Comparison of ENCODE assay signal across 27 cellular contexts in the genomic region with DNA sequence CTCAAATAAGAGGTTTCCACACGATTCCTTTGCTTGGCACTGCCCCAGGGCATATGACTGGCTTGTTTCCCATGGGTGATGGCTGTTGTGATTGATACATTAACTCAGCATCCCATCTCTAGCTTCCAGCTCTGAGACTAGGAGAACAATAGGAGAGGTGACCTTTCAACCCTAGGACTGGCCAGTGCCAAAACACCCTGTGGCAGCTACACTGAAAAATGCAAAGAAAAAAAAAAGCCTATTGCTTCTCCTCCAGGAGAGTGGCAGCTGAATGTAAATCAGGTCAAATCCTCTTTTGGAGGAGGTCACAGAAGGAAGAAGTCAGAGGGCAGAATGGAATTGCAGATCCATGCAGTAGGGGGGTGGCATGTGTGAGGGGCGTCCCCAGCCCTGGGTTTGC.
"Had no signal": no experiment of that assay in that cellular context is flagged by ENCODE, and none has a peak within 500 bp of the region (broad histone marks: within the 10 kb centered on the region; RNA-seq: fewer than 3 reads in every experiment).

No MANE protein-coding gene starts in this region.

- H3K9me3 ChIP-seq: Peyer's patch, SJSA1, SK-N-SH had no signal

- H3K27ac ChIP-seq: cardiac muscle cell, Peyer's patch, SJSA1 had no signal

- DNase-seq: activated CD4-positive, alpha-beta T cell treated with anti-CD3 and anti-CD28 coated beads, Interleukin-2, amount 10 ng/mL, durations not matched to agents 24 days and 14 days; activated CD4-positive, alpha-beta T cell treated with anti-CD3 and anti-CD28 coated beads, Interleukin-2, amount 50 U/mL, for 4 hours; activated CD8-positive, alpha-beta T cell treated with anti-CD3 and anti-CD28 coated beads for 36 hours; activated effector memory CD4-positive, alpha-beta T cell treated with anti-CD3 and anti-CD28 coated beads, Interleukin-2, amount 50 U/mL, for 16 hours; activated naive CD4-positive, alpha-beta T cell; activated naive CD4-positive, alpha-beta T cell treated with anti-CD3 and anti-CD28 coated beads, Interleukin-2, amount 50 U/mL, for 16 hours; activated naive CD8-positive, alpha-beta T cell treated with anti-CD3 and anti-CD28 coated beads for 36 hours; activated T-cell treated with anti-CD3 and anti-CD28 coated beads, Interleukin-2, amount 50 U/mL, for 1 hour; activated T-cell treated with anti-CD3 and anti-CD28 coated beads, Interleukin-2, amount 50 U/mL, for 72 hours; amniotic stem cell; aorta; NCI-H1105; NCI-H1417 treated with DMSO at 0.1 percent for 48 hours; NCI-H1694 treated with DMSO at 0.1 percent for 48 hours; NCI-H2029; NCI-H446; NCI-H510A treated with DMSO at 0.1 percent for 48 hours; NCI-H69; NK-92 treated with Interleukin-12 subunit alpha and Interleukin-12 subunit beta, amount 100 ng/mL, for 24 hours; PC-3; Peyer's patch; RPMI8226; SHP77 treated with DMSO at 0.1 percent for 48 hours; SK-N-SH had no signal

- H3K4me1 ChIP-seq: Peyer's patch, SJSA1 had no signal

- H3K27me3 ChIP-seq: cardiac muscle cell, Peyer's patch, SJSA1 had no signal

- ATAC-seq: activated CD8-positive, alpha-beta T cell treated with anti-CD3 and anti-CD28 coated beads for 36 hours; activated T-cell treated with anti-CD3 and anti-CD28 coated beads, Interleukin-2, amount 50 U/mL, for 72 hours; activated T-helper 17 cell treated with anti-CD3 and anti-CD28 coated beads, Interleukin-2, amount 50 U/mL, for 72 hours; PC-3 had no signal

- H3K36me3 ChIP-seq: cardiac muscle cell, Peyer's patch, SJSA1 had no signal

- H3K9ac ChIP-seq: SK-N-SH had no signal

- H3K4me3 ChIP-seq: cardiac muscle cell, Peyer's patch, SJSA1 had no signal

- H3K4me2 ChIP-seq: SK-N-SH had no signal
